ENCODE assay signal across 1 cellular context in the genomic region with DNA sequence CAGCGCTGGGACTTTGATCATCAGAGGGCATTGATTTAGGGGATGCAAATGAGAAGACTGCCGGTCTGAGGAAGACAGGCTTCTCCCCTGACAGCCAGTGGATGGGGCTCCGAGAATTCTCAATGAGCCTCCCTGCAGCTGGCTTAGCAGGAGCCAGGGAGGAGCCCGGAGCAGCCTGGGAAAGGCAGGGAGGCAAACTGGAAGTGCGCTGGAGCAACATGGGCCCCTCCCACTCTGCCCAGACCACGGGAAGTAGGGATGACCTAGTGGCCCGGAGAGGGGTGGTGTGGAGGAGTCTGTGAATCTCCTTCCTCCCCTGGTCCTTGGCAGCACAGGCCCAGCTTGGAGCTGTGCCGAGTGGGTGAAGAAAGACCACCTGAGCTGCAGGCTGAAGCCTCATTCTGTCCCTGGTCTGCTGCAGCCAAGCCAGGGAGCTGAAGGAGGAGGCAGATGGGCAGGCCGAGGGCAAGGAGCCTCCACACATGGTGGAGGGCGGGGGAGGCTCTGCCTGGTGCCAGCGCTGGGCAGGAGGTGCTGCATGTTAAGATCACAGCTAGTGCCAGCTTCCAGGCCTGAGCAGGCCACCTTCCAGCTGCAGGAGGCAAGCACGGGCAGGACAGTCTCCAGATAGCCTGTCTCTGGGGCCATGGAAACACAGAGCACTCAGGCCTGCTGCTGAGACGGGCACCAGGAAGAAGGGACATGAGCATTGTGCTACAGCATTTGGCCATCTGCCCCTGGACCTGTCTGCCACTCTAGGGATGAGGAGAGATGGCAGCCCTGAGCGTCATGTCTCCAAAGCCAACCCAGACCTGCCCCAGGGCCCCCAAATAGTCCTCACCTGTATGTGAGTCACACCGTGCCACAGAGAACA.
TF ChIP-seq lines count a peak whose summit lies in the region.

No MANE protein-coding gene starts in this region.

TF ChIP-seq in SK-N-SH, 30 proteins besides CTCF, POLR2A, EP300 and RAD21:
- TF ChIP-seq, protein P1, sequence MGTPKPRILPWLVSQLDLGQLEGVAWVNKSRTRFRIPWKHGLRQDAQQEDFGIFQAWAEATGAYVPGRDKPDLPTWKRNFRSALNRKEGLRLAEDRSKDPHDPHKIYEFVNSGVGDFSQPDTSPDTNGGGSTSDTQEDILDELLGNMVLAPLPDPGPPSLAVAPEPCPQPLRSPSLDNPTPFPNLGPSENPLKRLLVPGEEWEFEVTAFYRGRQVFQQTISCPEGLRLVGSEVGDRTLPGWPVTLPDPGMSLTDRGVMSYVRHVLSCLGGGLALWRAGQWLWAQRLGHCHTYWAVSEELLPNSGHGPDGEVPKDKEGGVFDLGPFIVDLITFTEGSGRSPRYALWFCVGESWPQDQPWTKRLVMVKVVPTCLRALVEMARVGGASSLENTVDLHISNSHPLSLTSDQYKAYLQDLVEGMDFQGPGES (IDR thresholded peaks at IDR 0.05; ENCODE audit: low read depth, low read length): no peak
- TF ChIP-seq, protein P2, sequence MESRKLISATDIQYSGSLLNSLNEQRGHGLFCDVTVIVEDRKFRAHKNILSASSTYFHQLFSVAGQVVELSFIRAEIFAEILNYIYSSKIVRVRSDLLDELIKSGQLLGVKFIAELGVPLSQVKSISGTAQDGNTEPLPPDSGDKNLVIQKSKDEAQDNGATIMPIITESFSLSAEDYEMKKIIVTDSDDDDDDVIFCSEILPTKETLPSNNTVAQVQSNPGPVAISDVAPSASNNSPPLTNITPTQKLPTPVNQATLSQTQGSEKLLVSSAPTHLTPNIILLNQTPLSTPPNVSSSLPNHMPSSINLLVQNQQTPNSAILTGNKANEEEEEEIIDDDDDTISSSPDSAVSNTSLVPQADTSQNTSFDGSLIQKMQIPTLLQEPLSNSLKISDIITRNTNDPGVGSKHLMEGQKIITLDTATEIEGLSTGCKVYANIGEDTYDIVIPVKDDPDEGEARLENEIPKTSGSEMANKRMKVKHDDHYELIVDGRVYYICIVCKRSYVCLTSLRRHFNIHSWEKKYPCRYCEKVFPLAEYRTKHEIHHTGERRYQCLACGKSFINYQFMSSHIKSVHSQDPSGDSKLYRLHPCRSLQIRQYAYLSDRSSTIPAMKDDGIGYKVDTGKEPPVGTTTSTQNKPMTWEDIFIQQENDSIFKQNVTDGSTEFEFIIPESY (IDR thresholded peaks at IDR 0.05; ENCODE audit: borderline replicate concordance, low read depth): no peak
- no peak for TF ChIP-seq EZH2phosphoT487 (IDR thresholded peaks at IDR 0.05; ENCODE audit: borderline replicate concordance, low read depth)
- TF ChIP-seq TEAD4 (IDR thresholded peaks at IDR 0.05; ENCODE audit: borderline replicate concordance, insufficient read depth): no peak
- no peak for TF ChIP-seq GABPA (IDR thresholded peaks at IDR 0.05; ENCODE audit: low read depth)
- TF ChIP-seq FOXJ3 (CRISPR knock-in tag; IDR thresholded peaks at IDR 0.05): no peak
- no peak for TF ChIP-seq TAF1 (IDR thresholded peaks at IDR 0.05; ENCODE audit: borderline replicate concordance, low read depth, low read length)
- TF ChIP-seq, protein P3, sequence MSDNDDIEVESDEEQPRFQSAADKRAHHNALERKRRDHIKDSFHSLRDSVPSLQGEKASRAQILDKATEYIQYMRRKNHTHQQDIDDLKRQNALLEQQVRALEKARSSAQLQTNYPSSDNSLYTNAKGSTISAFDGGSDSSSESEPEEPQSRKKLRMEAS (IDR thresholded peaks at IDR 0.05; ENCODE audit: low read depth): no peak
- TF ChIP-seq, protein P4, sequence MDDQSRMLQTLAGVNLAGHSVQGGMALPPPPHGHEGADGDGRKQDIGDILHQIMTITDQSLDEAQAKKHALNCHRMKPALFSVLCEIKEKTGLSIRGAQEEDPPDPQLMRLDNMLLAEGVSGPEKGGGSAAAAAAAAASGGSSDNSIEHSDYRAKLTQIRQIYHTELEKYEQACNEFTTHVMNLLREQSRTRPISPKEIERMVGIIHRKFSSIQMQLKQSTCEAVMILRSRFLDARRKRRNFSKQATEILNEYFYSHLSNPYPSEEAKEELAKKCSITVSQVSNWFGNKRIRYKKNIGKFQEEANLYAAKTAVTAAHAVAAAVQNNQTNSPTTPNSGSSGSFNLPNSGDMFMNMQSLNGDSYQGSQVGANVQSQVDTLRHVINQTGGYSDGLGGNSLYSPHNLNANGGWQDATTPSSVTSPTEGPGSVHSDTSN (IDR thresholded peaks at IDR 0.05): no peak
- TF ChIP-seq FOSL2 (IDR thresholded peaks at IDR 0.05; ENCODE audit: borderline replicate concordance, low read depth): no peak
- TF ChIP-seq, protein P5, sequence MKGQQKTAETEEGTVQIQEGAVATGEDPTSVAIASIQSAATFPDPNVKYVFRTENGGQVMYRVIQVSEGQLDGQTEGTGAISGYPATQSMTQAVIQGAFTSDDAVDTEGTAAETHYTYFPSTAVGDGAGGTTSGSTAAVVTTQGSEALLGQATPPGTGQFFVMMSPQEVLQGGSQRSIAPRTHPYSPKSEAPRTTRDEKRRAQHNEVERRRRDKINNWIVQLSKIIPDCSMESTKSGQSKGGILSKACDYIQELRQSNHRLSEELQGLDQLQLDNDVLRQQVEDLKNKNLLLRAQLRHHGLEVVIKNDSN (IDR thresholded peaks at IDR 0.05; ENCODE audit: borderline replicate concordance, low read depth): no peak
